Comparison of ENCODE assay signal across 27 cellular contexts in the genomic region with DNA sequence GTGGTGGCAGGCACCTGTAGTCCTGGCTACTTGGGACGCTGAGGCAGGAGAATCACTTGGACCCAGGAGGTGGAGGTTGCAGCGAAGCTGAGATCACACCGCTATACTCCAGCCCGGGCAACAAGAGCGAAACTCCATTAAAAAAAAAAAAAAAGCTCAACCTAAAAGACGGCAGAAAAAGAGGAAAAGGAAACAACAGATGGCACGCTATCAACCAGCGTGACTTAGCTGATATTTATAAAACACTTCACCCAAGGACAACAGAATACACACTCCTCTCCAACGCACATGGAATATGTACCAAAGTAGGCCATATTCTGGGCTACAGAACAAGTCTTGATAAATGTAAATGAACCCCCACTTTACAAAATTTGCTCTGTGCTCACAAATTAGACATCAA.
"Had no signal": no experiment of that assay in that cellular context is flagged by ENCODE, and none has a peak within 500 bp of the region (broad histone marks: within the 10 kb centered on the region; RNA-seq: fewer than 3 reads in every experiment).

No MANE protein-coding gene starts in this region.

- H3K4me1 Mint-ChIP-seq: activated CD4-positive, alpha-beta T cell treated with anti-CD3 and anti-CD28 coated beads for 36 hours; activated CD4-positive, alpha-beta T cell treated with anti-CD3 and anti-CD28 coated beads, Interleukin-2, amount 10 ng/mL, durations not matched to agents 7 days and 5 days; activated naive CD4-positive, alpha-beta T cell treated with anti-CD3 and anti-CD28 coated beads, Interleukin-2, amount 50 U/mL, for 24 hours; activated naive CD8-positive, alpha-beta T cell treated with anti-CD3 and anti-CD28 coated beads, Interleukin-2, amount 10 ng/mL, durations not matched to agents 7 days and 5 days; central memory CD8-positive, alpha-beta T cell had no signal

- H3K4me1 ChIP-seq: ascending aorta had no signal

- H3K27ac Mint-ChIP-seq: activated CD4-positive, alpha-beta T cell treated with anti-CD3 and anti-CD28 coated beads for 36 hours; activated CD4-positive, alpha-beta T cell treated with anti-CD3 and anti-CD28 coated beads, Interleukin-2, amount 10 ng/mL, durations not matched to agents 7 days and 5 days; activated CD8-positive, alpha-beta T cell treated with anti-CD3 and anti-CD28 coated beads, Interleukin-2, amount 10 ng/mL, durations not matched to agents 7 days and 5 days; activated naive CD4-positive, alpha-beta T cell treated with anti-CD3 and anti-CD28 coated beads, Interleukin-2, amount 50 U/mL, for 24 hours; activated naive CD8-positive, alpha-beta T cell treated with anti-CD3 and anti-CD28 coated beads, Interleukin-2, amount 10 ng/mL, durations not matched to agents 7 days and 5 days; activated T-cell treated with anti-CD3 and anti-CD28 coated beads, Interleukin-2, amount 50 U/mL, for 24 hours; activated T-helper 2 cell treated with anti-CD3 and anti-CD28 coated beads, Interferon-gamma antibody, Interleukin-2, Interleukin-4, amounts not matched to agents 10 μg/mL and 5 μg/mL and 100 μg/mL, durations not matched to agents 14 hours and 24 hours and 36 hours had no signal

- DNase-seq: activated CD4-positive, alpha-beta T cell treated with anti-CD3 and anti-CD28 coated beads for 36 hours; activated CD4-positive, alpha-beta T cell treated with anti-CD3 and anti-CD28 coated beads, Interleukin-2, amount 10 ng/mL, durations not matched to agents 7 days and 5 days; activated CD4-positive, alpha-beta T cell treated with anti-CD3 and anti-CD28 coated beads, Interleukin-2, amount 50 U/mL, for 48 hours; activated CD8-positive, alpha-beta T cell treated with anti-CD3 and anti-CD28 coated beads, Interleukin-2, amount 10 ng/mL, durations not matched to agents 7 days and 5 days; activated gamma-delta T cell; activated naive CD4-positive, alpha-beta T cell treated with Interleukin-2 at 50 U/mL for 16 hours; activated naive CD8-positive, alpha-beta T cell treated with anti-CD3 and anti-CD28 coated beads, Interleukin-2, amount 10 ng/mL, durations not matched to agents 7 days and 5 days; activated T-cell treated with anti-CD3 and anti-CD28 coated beads, Interleukin-2, amount 50 U/mL, for 24 hours; amygdala; NCI-H1048; NCI-H1105 treated with DMSO at 0.1 percent for 48 hours; NCI-H1436; NCI-H1694; NCI-H1930; NCI-H2081 treated with DMSO at 0.1 percent for 48 hours; NCI-H510A; NCI-H526; NCI-H748 treated with DMSO at 0.1 percent for 48 hours; NK-92 treated with Interleukin-12 subunit alpha and Interleukin-12 subunit beta, amount 100 ng/mL, for 24 hours; PC-9; Right ventricle myocardium superior; T1000 had no signal

- H3K4me2 ChIP-seq: PC-9 had no signal

- H3K36me3 ChIP-seq: ascending aorta, cardiac muscle cell had no signal

- ATAC-seq: activated CD4-positive, alpha-beta T cell treated with anti-CD3 and anti-CD28 coated beads for 36 hours; activated CD8-positive, alpha-beta T cell treated with anti-CD3 and anti-CD28 coated beads, Interleukin-2, amount 10 ng/mL, durations not matched to agents 7 days and 5 days had no signal

- H3K27ac ChIP-seq: ascending aorta, cardiac muscle cell, PC-9 had no signal

- H3K4me3 Mint-ChIP-seq: activated CD4-positive, alpha-beta T cell treated with anti-CD3 and anti-CD28 coated beads for 36 hours; activated CD4-positive, alpha-beta T cell treated with anti-CD3 and anti-CD28 coated beads, Interleukin-2, amount 10 ng/mL, durations not matched to agents 7 days and 5 days; activated CD8-positive, alpha-beta T cell treated with anti-CD3 and anti-CD28 coated beads, Interleukin-2, amount 10 ng/mL, durations not matched to agents 7 days and 5 days; activated naive CD4-positive, alpha-beta T cell treated with anti-CD3 and anti-CD28 coated beads, Interleukin-2, amount 50 U/mL, for 24 hours; activated naive CD8-positive, alpha-beta T cell treated with anti-CD3 and anti-CD28 coated beads, Interleukin-2, amount 10 ng/mL, durations not matched to agents 7 days and 5 days; activated T-cell treated with anti-CD3 and anti-CD28 coated beads, Interleukin-2, amount 50 U/mL, for 24 hours; central memory CD8-positive, alpha-beta T cell had no signal

- H3K4me3 ChIP-seq: ascending aorta, cardiac muscle cell, PC-9 had no signal

- H3K36me3 Mint-ChIP-seq: activated naive CD4-positive, alpha-beta T cell treated with anti-CD3 and anti-CD28 coated beads, Interleukin-2, amount 50 U/mL, for 24 hours had no signal

- H3K27me3 ChIP-seq: ascending aorta had no signal
